ENCODE assay signal across 7 cellular contexts in genomic region chr2:34110392-34110791, GRCh38.
"Had no signal": no experiment of that assay in that cellular context is flagged by ENCODE, and none has a peak within 500 bp of the region (broad histone marks: within the 10 kb centered on the region; RNA-seq: fewer than 3 reads in every experiment).

No MANE protein-coding gene starts in this region.

- H3K4me3 ChIP-seq: K562 had no signal

- H3K27ac ChIP-seq: HL-60, KMS-11 had no signal

- FAIRE-seq: HTR-8/SVneo, K562 had no signal

- DNase-seq: IMR-90, KBM-7, KG1 had no signal

- H3K4me2 ChIP-seq: KMS-11 had no signal

- ATAC-seq: K562 had no signal

- H3K9ac ChIP-seq: KMS-11 had no signal
